ENCODE assay signal across 21 cellular contexts in genomic region chr4:113943863-113944262, GRCh38. TPM values are rescaled to one million over a fixed set of nuclear protein-coding genes. Genes with fewer than 3 reads are reported as not detected.
DNase-seq lines count a peak whose midpoint lies in the region; ATAC-seq and TF ChIP-seq lines count a peak whose summit lies in the region.
"Had no signal": no experiment of that assay in that cellular context is flagged by ENCODE, and none has a peak within 500 bp of the region (broad histone marks: within the 10 kb centered on the region; RNA-seq: fewer than 3 reads in every experiment).

No MANE protein-coding gene starts in this region.

- peaks cover 9 to 21% (median 16%) of the 10 kb centered on the region in 7 donors for H3K4me1 Mint-ChIP-seq in naive thymus-derived CD4-positive, alpha-beta T cell
- H3K4me1 Mint-ChIP-seq in type B pancreatic cell (ENCODE audit: unreplicated experiment) = no peaks in the 10 kb centered on the region
- H3K4me1 Mint-ChIP-seq: stimulated activated naive B cell treated with anti-CD40 and anti-IgM and Interleukin-4, amounts not matched to agents 10 μg/mL and 1 μg/mL and 100 μg/mL, for 72 hours had no signal

- no peak for TF ChIP-seq CTCF in type B pancreatic cell (conservative IDR thresholded peaks at IDR 0.05)

- no peaks in the 10 kb centered on the region for H3K27me3 ChIP-seq in naive thymus-derived CD4-positive, alpha-beta T cell (ENCODE audit: control insufficient read depth in 2 of 2, insufficient read depth in 2 of 2, low read length in 2 of 2)
- H3K27me3 ChIP-seq: ovary, tibial artery had no signal

- DNase-seq in ELR (ENCODE audit: low read depth) (peak; percentile 25), astrocyte of the hippocampus (ENCODE audit: low read depth, low spot score) (peak; percentile 71), type B pancreatic cell (ENCODE audit: extremely low spot score, unreplicated experiment) (no peak), NCI-H1105 (lab: John Stamatoyannopoulos, UW) (no peak), NCI-H1048 (lab: John Stamatoyannopoulos, UW) (no peak)
- DNase-seq in Jurkat, Clone E6-1 (ENCODE audit: low read depth, low spot score) = peak; percentile 19
- peak in 5 of 9 donors; percentile 2 to 17 (median 6) for DNase-seq in naive thymus-derived CD4-positive, alpha-beta T cell
- DNase-seq: activated T-cell treated with anti-CD3 and anti-CD28 coated beads, Interleukin-2, amount 50 U/mL, for 72 hours; effector CD8-positive, alpha-beta T cell; lower lobe of right lung; NCI-H1417; NCI-H526; ovary; stimulated activated naive B cell treated with anti-CD40 and anti-IgM and Interleukin-4, amounts not matched to agents 10 μg/mL and 1 μg/mL and 100 μg/mL, for 72 hours; T-helper 1 cell; tibial artery; WERI-Rb-1 had no signal

- no peak overlapping the region for H3K27ac ChIP-seq in naive thymus-derived CD4-positive, alpha-beta T cell (ENCODE audit: low read depth, low read length)
- H3K27ac ChIP-seq: cardiac muscle cell, lower lobe of right lung, ovary, tibial artery, WERI-Rb-1 had no signal

- no peak overlapping the region for H3K4me3 ChIP-seq in Jurkat, Clone E6-1 (ENCODE audit: low read length)
- H3K4me3 ChIP-seq in naive thymus-derived CD4-positive, alpha-beta T cell (ENCODE audit: low read length) = no peak overlapping the region
- H3K4me3 ChIP-seq: cardiac muscle cell, lower lobe of right lung, ovary, tibial artery had no signal

- no peak for ATAC-seq in naive thymus-derived CD4-positive, alpha-beta T cell
- ATAC-seq: activated T-cell treated with anti-CD3 and anti-CD28 coated beads, Interleukin-2, amount 50 U/mL, for 72 hours; lower lobe of right lung; Right ventricle myocardium inferior; sciatic nerve; stimulated activated naive B cell treated with anti-CD40 and anti-IgM and Interleukin-4, amounts not matched to agents 10 μg/mL and 1 μg/mL and 100 μg/mL, for 72 hours had no signal

- H3K36me3 Mint-ChIP-seq in naive thymus-derived CD4-positive, alpha-beta T cell = no peaks in the 10 kb centered on the region
- no peaks in the 10 kb centered on the region for H3K36me3 Mint-ChIP-seq in type B pancreatic cell
- H3K36me3 Mint-ChIP-seq: stimulated activated naive B cell treated with anti-CD40 and anti-IgM and Interleukin-4, amounts not matched to agents 10 μg/mL and 1 μg/mL and 100 μg/mL, for 72 hours had no signal

- no peaks in the 10 kb centered on the region for H3K9me3 ChIP-seq in naive thymus-derived CD4-positive, alpha-beta T cell (ENCODE audit: control insufficient read depth in 2 of 3, low read length in 3 of 3)
- H3K9me3 ChIP-seq: lower lobe of right lung, ovary, tibial artery had no signal

- intact Hi-C loops in naive thymus-derived CD4-positive, alpha-beta T cell (cut with micrococcal nuclease) = loop anchor here in 1 of 2 donors (2.0 kb wide), 1 partner anchor 41 kb away; no protein-coding TSS in a partner anchor

- peak overlapping the region in 2 of 9 donors; percentile 7 to 9 for H3K27ac Mint-ChIP-seq in naive thymus-derived CD4-positive, alpha-beta T cell
- H3K27ac Mint-ChIP-seq in type B pancreatic cell = no peak overlapping the region
- H3K27ac Mint-ChIP-seq: activated T-cell treated with anti-CD3 and anti-CD28 coated beads, Interleukin-2, amount 50 U/mL, for 72 hours; stimulated activated naive B cell treated with anti-CD40 and anti-IgM and Interleukin-4, amounts not matched to agents 10 μg/mL and 1 μg/mL and 100 μg/mL, for 72 hours had no signal

- H3K4me3 Mint-ChIP-seq in naive thymus-derived CD4-positive, alpha-beta T cell = peak overlapping the region in 4 of 10 donors; percentile 4 to 22 (median 19)
- H3K4me3 Mint-ChIP-seq in type B pancreatic cell = no peak overlapping the region
- H3K4me3 Mint-ChIP-seq: activated T-cell treated with anti-CD3 and anti-CD28 coated beads, Interleukin-2, amount 50 U/mL, for 72 hours; stimulated activated naive B cell treated with anti-CD40 and anti-IgM and Interleukin-4, amounts not matched to agents 10 μg/mL and 1 μg/mL and 100 μg/mL, for 72 hours had no signal

- H3K4me1 ChIP-seq in naive thymus-derived CD4-positive, alpha-beta T cell (ENCODE audit: control insufficient read depth in 2 of 2, insufficient read depth in 2 of 2, low read length in 2 of 2) = peaks cover 0 to 7% of the 10 kb centered on the region in 2 donors
- H3K4me1 ChIP-seq: lower lobe of right lung had no signal

- H3K36me3 ChIP-seq in naive thymus-derived CD4-positive, alpha-beta T cell (ENCODE audit: control insufficient read depth in 2 of 3, insufficient read depth in 3 of 3, low read length in 3 of 3) = no peaks in the 10 kb centered on the region
- H3K36me3 ChIP-seq: cardiac muscle cell, lower lobe of right lung, ovary, WERI-Rb-1 had no signal

- H3K27me3 Mint-ChIP-seq in naive thymus-derived CD4-positive, alpha-beta T cell = peaks cover 0 to 6% (median 0%) of the 10 kb centered on the region in 5 donors
- H3K27me3 Mint-ChIP-seq in type B pancreatic cell = no peaks in the 10 kb centered on the region

- H3K9me3 Mint-ChIP-seq in naive thymus-derived CD4-positive, alpha-beta T cell = peaks cover 0 to 2% (median 0%) of the 10 kb centered on the region in 11 donors
- H3K9me3 Mint-ChIP-seq in type B pancreatic cell = no peaks in the 10 kb centered on the region
- H3K9me3 Mint-ChIP-seq: activated T-cell treated with anti-CD3 and anti-CD28 coated beads, Interleukin-2, amount 50 U/mL, for 72 hours had no signal

- POLR2A ChIA-PET in naive thymus-derived CD4-positive, alpha-beta T cell (lab: Charles Lee) = no interaction called here

- CTCF ChIA-PET in naive thymus-derived CD4-positive, alpha-beta T cell (lab: Charles Lee) = no interaction called here

RNA-seq across cellular contexts. Expression of gene ARSJ, which starts 35.6 kb away (rescaled TPM):
- polyA plus RNA-seq in Jurkat, Clone E6-1 (2012; ENCODE audit: insufficient read depth, insufficient read length) = not detected
- under 1 TPM in 2 of 5 experiments, not detected in 3; 0.24 to 0.29 TPM for total RNA-seq in naive thymus-derived CD4-positive, alpha-beta T cell
- under 1 TPM in 1 of 2 donors, not detected in 1; 0.17 TPM for polyA plus RNA-seq in naive thymus-derived CD4-positive, alpha-beta T cell
- total RNA-seq in type B pancreatic cell (ENCODE audit: low replicate concordance) = 3.5 and 4.9 TPM in 2 replicates
- total RNA-seq: activated CD8-positive, alpha-beta memory T cell treated with anti-CD3 and anti-CD28 coated beads for 36 hours; activated T-cell treated with anti-CD3 and anti-CD28 coated beads, Interleukin-2, amount 50 U/mL, for 72 hours had no signal
- polyA plus RNA-seq: cardiac muscle cell had no signal

Comparison
In these comparisons a context has a peak if more than half of its experiments do, and no peak if none do; other contexts are left out.
1. DNase-seq: peak in ELR (single experiment), Jurkat, Clone E6-1 (single experiment), astrocyte of the hippocampus (single experiment) and naive thymus-derived CD4-positive, alpha-beta T cell (5 of 9); none in type B pancreatic cell (single experiment), NCI-H1105 (single experiment) and NCI-H1048 (single experiment).